7 cellular contexts compared by ENCODE assay signal in genomic region chr5:43515678-43516048, GRCh38. TPM values are rescaled to one million over a fixed set of nuclear protein-coding genes. Genes with fewer than 3 reads are reported as not detected.
DNase-seq lines count a peak whose midpoint lies in the region; ATAC-seq and TF ChIP-seq lines count a peak whose summit lies in the region.

No MANE protein-coding gene starts in this region.

- no peaks in the 10 kb centered on the region for H3K36me3 ChIP-seq in smooth muscle cell (ENCODE audit: low read depth)

- peak overlapping the region; percentile 95 for H2AFZ ChIP-seq in smooth muscle cell (ENCODE audit: low read depth)

- H3K4me3 ChIP-seq in foreskin fibroblast (ENCODE audit: low read depth in 1 of 2, low read length in 2 of 2), result peak overlapping the region; percentile 66 to 94
- peak overlapping the region; percentile 64 for H3K4me3 ChIP-seq in smooth muscle cell

- DNase-seq in HEK293T (ENCODE audit: extremely low spot score) (no peak), foreskin fibroblast (no peak), smooth muscle cell (lab: John Stamatoyannopoulos, UW; ENCODE audit: unreplicated experiment) (no peak), globus pallidus (ENCODE audit: low spot score) (no peak), HK-2 (ENCODE audit: unreplicated experiment) (no peak)
- no peak for DNase-seq in stimulated activated CD4-positive, alpha-beta T cell treated with anti-CD3 and anti-CD28 coated beads, Interleukin-1b, Interleukin-23, amount 100 ng/mL, for 48 hours

- no peaks in the 10 kb centered on the region for H4K20me1 ChIP-seq in smooth muscle cell (ENCODE audit: low read depth)

- ATAC-seq in SK-N-SH treated with all-trans-retinoic acid at 6 μM for 48 hours, result no peak

- no peaks in the 10 kb centered on the region for H3K9me3 ChIP-seq in smooth muscle cell (replicated peaks; ENCODE audit: low read depth)

- peaks cover 13% of the 10 kb centered on the region for H3K4me1 ChIP-seq in smooth muscle cell (ENCODE audit: low read depth)

- H3K79me2 ChIP-seq in smooth muscle cell (ENCODE audit: low read depth), result peaks cover 11% of the 10 kb centered on the region

- POLR2A ChIA-PET in HEK293T (lab: Yijun Ruan, JAX), result interaction anchor here (1.1 to 1.6 kb wide), 15 partner anchors 8 to 380 kb away, joined by 3 to 47 read pairs (median 5); partner anchors contain the start of genes CCL28 and TMEM267

- 26% methylated on average over 1 of the region's 1 CpG for WGBS in smooth muscle cell (ENCODE audit: low lambda C conversion rate)

- TF ChIP-seq CTCF in foreskin fibroblast (IDR thresholded peaks at IDR 0.05; ENCODE audit: low read depth, low read length) (no peak), smooth muscle cell (IDR thresholded peaks at IDR 0.05; ENCODE audit: borderline replicate concordance, insufficient read depth, poor library complexity, severe bottlenecking) (no peak)

- CTCF ChIA-PET in HEK293T (lab: Yijun Ruan, JAX), result interaction anchor here (1.4 kb wide), 1 partner anchor 40 kb away, joined by 4 read pairs; no protein-coding TSS in a partner anchor

- peak overlapping the region; percentile 89 for H3K9ac ChIP-seq in smooth muscle cell (ENCODE audit: low read depth)

- H3K4me2 ChIP-seq in smooth muscle cell, result peak overlapping the region; percentile 86

- H3F3A ChIP-seq in smooth muscle cell (ENCODE audit: low read depth), result no peaks in the 10 kb centered on the region

- no peaks in the 10 kb centered on the region for H3K27me3 ChIP-seq in smooth muscle cell (ENCODE audit: low read depth)

- peak overlapping the region; percentile 97 for H3K27ac ChIP-seq in smooth muscle cell (ENCODE audit: low read depth)

TF ChIP-seq in HEK293T, 16 proteins besides CTCF, POLR2A, EP300 and RAD21:
- no peak for TF ChIP-seq ELF4 (IDR thresholded peaks at IDR 0.05)
- TF ChIP-seq SUZ12 (IDR thresholded peaks at IDR 0.05), result no peak
- no peak for TF ChIP-seq HDGF (IDR thresholded peaks at IDR 0.05; ENCODE audit: borderline replicate concordance)
- no peak for TF ChIP-seq LEF1 (IDR thresholded peaks at IDR 0.05; ENCODE audit: borderline replicate concordance)
- TF ChIP-seq TARDBP (IDR thresholded peaks at IDR 0.05), result no peak
- no peak for TF ChIP-seq PKNOX1 (IDR thresholded peaks at IDR 0.05)
- TF ChIP-seq FOXA1 (IDR thresholded peaks at IDR 0.05), result no peak
- peak; percentile 25; the same call in 1 of the 2 replicates for TF ChIP-seq L3MBTL2 (conservative IDR thresholded peaks at IDR 0.05)

TF ChIP-seq in SK-N-SH treated with all-trans-retinoic acid at 6 μM for 48 hours, 23 proteins besides CTCF, POLR2A, EP300 and RAD21:
- peak; percentile 14; the same call in 1 of the 2 replicates for TF ChIP-seq ZFP30 (CRISPR knock-in tag; IDR thresholded peaks at IDR 0.05)
- no peak for TF ChIP-seq SNAI2 (CRISPR knock-in tag; IDR thresholded peaks at IDR 0.05)
- TF ChIP-seq ARNTL (CRISPR knock-in tag; IDR thresholded peaks at IDR 0.05; ENCODE audit: borderline replicate concordance, low read depth), result no peak
- TF ChIP-seq CSDC2 (CRISPR knock-in tag; IDR thresholded peaks at IDR 0.05), result no peak

RNA-seq across cellular contexts. Expression of gene C5orf34, which starts 0.7 kb away (rescaled TPM):
- total RNA-seq in smooth muscle cell, result 7.5 and 12.4 TPM in 2 replicates
- polyA plus RNA-seq in smooth muscle cell, result 2.6 and 3.4 TPM in 2 replicates

RNA-seq across cellular contexts. Expression of gene TMEM267, which starts 32.0 kb away (rescaled TPM):
- 22.9 and 26.2 TPM in 2 replicates for total RNA-seq in smooth muscle cell
- 7.4 and 10.1 TPM in 2 replicates for polyA plus RNA-seq in smooth muscle cell

RNA-seq across cellular contexts. Expression of gene PAIP1, which starts 41.2 kb away (rescaled TPM):
- total RNA-seq in smooth muscle cell, result 135 and 155 TPM in 2 replicates
- 133 and 137 TPM in 2 replicates for polyA plus RNA-seq in smooth muscle cell
